In genomic region chr9:21770877-21771560, GRCh38 we compare ENCODE assay signal across 14 cellular contexts. TPM values are rescaled to one million over a fixed set of nuclear protein-coding genes. Genes with fewer than 3 reads are reported as not detected.
DNase-seq lines count a peak whose midpoint lies in the region; ATAC-seq and TF ChIP-seq lines count a peak whose summit lies in the region.
"Had no signal": no experiment of that assay in that cellular context is flagged by ENCODE, and none has a peak within 500 bp of the region (broad histone marks: within the 10 kb centered on the region; RNA-seq: fewer than 3 reads in every experiment).

No MANE protein-coding gene starts in this region.

- BruUV-seq in mammary epithelial cell (replicated peaks; lab: Mats Ljungman, UMichigan) = TSS peak; percentile 97

- in situ Hi-C loops in mammary epithelial cell (cut with MboI; ENCODE audit: low sequenced_read_pairs in 2 of 2) = no loop called here

- dilution Hi-C loops in mammary epithelial cell (cut with HindIII; ENCODE audit: low sequenced_read_pairs) = loop anchor here (5.0 kb wide), 1 partner anchor 34 kb away; no protein-coding TSS in a partner anchor

- ATAC-seq in HG03457 (IDR thresholded peaks at IDR 0.05; ENCODE audit: unreplicated experiment) (no peak), GM21786 (IDR thresholded peaks at IDR 0.05; ENCODE audit: unreplicated experiment) (no peak), left lobe of liver (no peak)
- ATAC-seq: HepG2 had no signal

- H3K4me1 ChIP-seq in mammary epithelial cell (ENCODE audit: insufficient read depth, low read length) (peaks cover 18% of the 10 kb centered on the region), breast epithelium (no peaks in the 10 kb centered on the region)

- H3K4me2 ChIP-seq in mammary epithelial cell (ENCODE audit: insufficient read depth, low read depth, low read length) = peak overlapping the region; percentile 66

- CTCF ChIA-PET in mammary epithelial cell (lab: Charles Lee; ENCODE audit: low non-redundant PET) = no interaction called here

- H3K79me2 ChIP-seq in mammary epithelial cell (ENCODE audit: insufficient read depth, low read length) = no peaks in the 10 kb centered on the region

- H3K9ac ChIP-seq in mammary epithelial cell (ENCODE audit: insufficient read depth, low read length) = peak overlapping the region; percentile 38

- WGBS in mammary epithelial cell (ENCODE audit: low coverage, missing lambda C conversion rate) = 0% methylated on average over 1 of the region's 1 CpG

- intact Hi-C loops in mammary epithelial cell (cut with micrococcal nuclease) (no loop called here), breast epithelium (cut with DNase I; ENCODE audit: low total_unique reads) (no loop called here)

- TF ChIP-seq POLR2A in breast epithelium (IDR thresholded peaks at IDR 0.05) = no peak

- DNase-seq in mammary epithelial cell = peak; percentile 83
- DNase-seq in breast epithelium (ENCODE audit: low spot score in 2 of 2) = no peak
- DNase-seq in amniotic epithelial cell (ENCODE audit: low read depth) = peak; percentile 91
- DNase-seq in hepatic stellate cell (ENCODE audit: low spot score) = peak; percentile 17
- DNase-seq in activated naive CD4-positive, alpha-beta T cell (lab: John Stamatoyannopoulos, UW) = no peak
- DNase-seq in left lobe of liver (ENCODE audit: low spot score) = no peak
- DNase-seq: GDM1, NCI-H2081, RPMI8226, substantia nigra had no signal

- H3K27me3 ChIP-seq in mammary epithelial cell (ENCODE audit: insufficient read depth, low read length) (no peaks in the 10 kb centered on the region), breast epithelium (no peaks in the 10 kb centered on the region)

- H3K36me3 ChIP-seq in mammary epithelial cell (ENCODE audit: insufficient read depth, low read length) (no peaks in the 10 kb centered on the region), breast epithelium (no peaks in the 10 kb centered on the region)

- no peaks in the 10 kb centered on the region for H3K9me3 ChIP-seq in mammary epithelial cell (replicated peaks; ENCODE audit: insufficient read depth, low read length)
- H3K9me3 ChIP-seq in breast epithelium = no peaks in the 10 kb centered on the region

- TF ChIP-seq CTCF in mammary epithelial cell (conservative IDR thresholded peaks at IDR 0.05 in 1 of 2, IDR thresholded peaks at IDR 0.05 in 1 of 2; ENCODE audit: extremely low read depth in 1 of 2, insufficient read depth in 1 of 2, low read depth in 1 of 2, low read length in 2 of 2) = no peak
- TF ChIP-seq CTCF in breast epithelium (IDR thresholded peaks at IDR 0.05) = no peak

- H3K27ac ChIP-seq in mammary epithelial cell (ENCODE audit: insufficient read depth, low read depth, low read length) (peak overlapping the region; percentile 84), breast epithelium (no peak overlapping the region)

- H3K4me3 ChIP-seq in mammary epithelial cell (replicated peaks in 1 of 3; ENCODE audit: insufficient read depth in 1 of 3, low read depth in 2 of 3, low read length in 3 of 3) (no peak overlapping the region), breast epithelium (no peak overlapping the region)
- H3K4me3 ChIP-seq: lung had no signal

- no peaks in the 10 kb centered on the region for H4K20me1 ChIP-seq in mammary epithelial cell (ENCODE audit: insufficient read depth, low read length)

- H2AFZ ChIP-seq in mammary epithelial cell (ENCODE audit: low read depth, low read length) = peak overlapping the region; percentile 77

RNA-seq across cellular contexts. Expression of gene MTAP, which starts 31.4 kb away (rescaled TPM):
- total RNA-seq in mammary epithelial cell (10 to 100 TPM; 51.5 to 96.9 TPM), breast epithelium (10 to 100 TPM; 20.8 to 40.2 (median 29.5) TPM), left lobe of liver (15.1 TPM)
- polyA plus RNA-seq in mammary epithelial cell = 59.0 TPM
- 52.6 TPM for polyA minus RNA-seq in mammary epithelial cell

Comparison
In these comparisons a context has a peak if more than half of its experiments do, and no peak if none do; other contexts are left out.
1. DNase-seq: peak in mammary epithelial cell (single experiment), amniotic epithelial cell (single experiment) and hepatic stellate cell (single experiment); none in breast epithelium (0 of 2), activated naive CD4-positive, alpha-beta T cell (0 of 4) and left lobe of liver (single experiment).